Comparison of ENCODE assay signal across 1 cellular context in genomic region chr14:67359319-67359774, GRCh38.
A peak's percentile ranks its signal among the peaks of the same experiment; 100 is the strongest.
TF ChIP-seq lines count a peak whose summit lies in the region.

No MANE protein-coding gene starts in this region.

TF ChIP-seq in H1, 55 proteins besides CTCF, POLR2A, EP300 and RAD21:
- peak in 1 of 2 experiments; percentile 85; a peak in 2 of 4 replicates for TF ChIP-seq HDAC2 (IDR thresholded peaks at IDR 0.05; ENCODE audit: borderline replicate concordance in 1 of 2, low read depth in 2 of 2, low read length in 2 of 2)
- TF ChIP-seq POU5F1 (IDR thresholded peaks at IDR 0.05; ENCODE audit: low read depth, low read length) = no peak
- TF ChIP-seq PHF8 (conservative IDR thresholded peaks at IDR 0.05; ENCODE audit: low read depth, low read length) = peak; percentile 55
- no peak for TF ChIP-seq CBX8 (IDR thresholded peaks at IDR 0.05; ENCODE audit: borderline replicate concordance, low read depth, low read length)
- TF ChIP-seq SAP30 (IDR thresholded peaks at IDR 0.05; ENCODE audit: insufficient read depth, insufficient replicate concordance, low read length) = peak; percentile 95
- TF ChIP-seq CHD7 (IDR thresholded peaks at IDR 0.05; ENCODE audit: insufficient replicate concordance, low read length) = no peak
